ENCODE assay signal across 2 cellular contexts in the genomic region with DNA sequence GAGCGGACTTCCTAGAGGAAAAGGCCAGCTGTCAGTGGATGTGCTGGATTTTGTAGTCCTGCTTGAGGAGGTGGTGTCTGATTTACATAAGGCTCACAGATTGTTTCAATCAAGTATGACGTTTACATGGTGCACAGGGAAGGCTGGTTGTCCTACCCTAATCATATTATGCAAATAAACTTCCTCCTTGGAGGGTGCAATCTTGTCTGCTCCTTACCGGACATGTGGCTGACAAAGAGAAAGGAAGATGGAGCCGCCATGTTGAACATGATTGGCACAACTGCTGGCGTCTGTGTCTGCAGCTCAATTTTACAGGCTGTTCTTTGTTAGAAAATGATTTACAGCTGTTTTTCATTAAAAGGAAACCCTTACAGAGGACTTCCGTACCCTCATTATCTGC.
TF ChIP-seq lines count a peak whose summit lies in the region.

No MANE protein-coding gene starts in this region.

TF ChIP-seq in SK-N-SH, 30 proteins besides CTCF, POLR2A, EP300 and RAD21 (continued from another document):
- TF ChIP-seq, protein P1, sequence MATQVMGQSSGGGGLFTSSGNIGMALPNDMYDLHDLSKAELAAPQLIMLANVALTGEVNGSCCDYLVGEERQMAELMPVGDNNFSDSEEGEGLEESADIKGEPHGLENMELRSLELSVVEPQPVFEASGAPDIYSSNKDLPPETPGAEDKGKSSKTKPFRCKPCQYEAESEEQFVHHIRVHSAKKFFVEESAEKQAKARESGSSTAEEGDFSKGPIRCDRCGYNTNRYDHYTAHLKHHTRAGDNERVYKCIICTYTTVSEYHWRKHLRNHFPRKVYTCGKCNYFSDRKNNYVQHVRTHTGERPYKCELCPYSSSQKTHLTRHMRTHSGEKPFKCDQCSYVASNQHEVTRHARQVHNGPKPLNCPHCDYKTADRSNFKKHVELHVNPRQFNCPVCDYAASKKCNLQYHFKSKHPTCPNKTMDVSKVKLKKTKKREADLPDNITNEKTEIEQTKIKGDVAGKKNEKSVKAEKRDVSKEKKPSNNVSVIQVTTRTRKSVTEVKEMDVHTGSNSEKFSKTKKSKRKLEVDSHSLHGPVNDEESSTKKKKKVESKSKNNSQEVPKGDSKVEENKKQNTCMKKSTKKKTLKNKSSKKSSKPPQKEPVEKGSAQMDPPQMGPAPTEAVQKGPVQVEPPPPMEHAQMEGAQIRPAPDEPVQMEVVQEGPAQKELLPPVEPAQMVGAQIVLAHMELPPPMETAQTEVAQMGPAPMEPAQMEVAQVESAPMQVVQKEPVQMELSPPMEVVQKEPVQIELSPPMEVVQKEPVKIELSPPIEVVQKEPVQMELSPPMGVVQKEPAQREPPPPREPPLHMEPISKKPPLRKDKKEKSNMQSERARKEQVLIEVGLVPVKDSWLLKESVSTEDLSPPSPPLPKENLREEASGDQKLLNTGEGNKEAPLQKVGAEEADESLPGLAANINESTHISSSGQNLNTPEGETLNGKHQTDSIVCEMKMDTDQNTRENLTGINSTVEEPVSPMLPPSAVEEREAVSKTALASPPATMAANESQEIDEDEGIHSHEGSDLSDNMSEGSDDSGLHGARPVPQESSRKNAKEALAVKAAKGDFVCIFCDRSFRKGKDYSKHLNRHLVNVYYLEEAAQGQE (IDR thresholded peaks at IDR 0.05; ENCODE audit: low read depth, low read length), result no peak
- TF ChIP-seq, protein P2, sequence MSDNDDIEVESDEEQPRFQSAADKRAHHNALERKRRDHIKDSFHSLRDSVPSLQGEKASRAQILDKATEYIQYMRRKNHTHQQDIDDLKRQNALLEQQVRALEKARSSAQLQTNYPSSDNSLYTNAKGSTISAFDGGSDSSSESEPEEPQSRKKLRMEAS (IDR thresholded peaks at IDR 0.05; ENCODE audit: low read depth), result no peak
- no peak for TF ChIP-seq FOXJ3 (CRISPR knock-in tag; IDR thresholded peaks at IDR 0.05)
- no peak for TF ChIP-seq RXRA (IDR thresholded peaks at IDR 0.05; ENCODE audit: borderline replicate concordance, low read depth)
- TF ChIP-seq RFX5 (IDR thresholded peaks at IDR 0.05; ENCODE audit: low read length), result no peak
- no peak for TF ChIP-seq JUND (IDR thresholded peaks at IDR 0.05)
- TF ChIP-seq, protein P3, sequence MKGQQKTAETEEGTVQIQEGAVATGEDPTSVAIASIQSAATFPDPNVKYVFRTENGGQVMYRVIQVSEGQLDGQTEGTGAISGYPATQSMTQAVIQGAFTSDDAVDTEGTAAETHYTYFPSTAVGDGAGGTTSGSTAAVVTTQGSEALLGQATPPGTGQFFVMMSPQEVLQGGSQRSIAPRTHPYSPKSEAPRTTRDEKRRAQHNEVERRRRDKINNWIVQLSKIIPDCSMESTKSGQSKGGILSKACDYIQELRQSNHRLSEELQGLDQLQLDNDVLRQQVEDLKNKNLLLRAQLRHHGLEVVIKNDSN (IDR thresholded peaks at IDR 0.05; ENCODE audit: borderline replicate concordance, low read depth), result no peak
- TF ChIP-seq SMC3 (IDR thresholded peaks at IDR 0.05; ENCODE audit: low read depth, low read length), result no peak
- no peak for TF ChIP-seq NFIC (IDR thresholded peaks at IDR 0.05; ENCODE audit: borderline replicate concordance)
- TF ChIP-seq FOXM1 (IDR thresholded peaks at IDR 0.05; ENCODE audit: low read depth), result no peak
- no peak for TF ChIP-seq ELF1 (IDR thresholded peaks at IDR 0.05)
- TF ChIP-seq MXI1 (IDR thresholded peaks at IDR 0.05; ENCODE audit: low read depth, low read length), result no peak
- no peak for TF ChIP-seq MEF2A (IDR thresholded peaks at IDR 0.05; ENCODE audit: borderline replicate concordance, low read depth)

TF ChIP-seq in SK-N-SH treated with all-trans-retinoic acid at 6 μM for 48 hours, 23 proteins besides CTCF, POLR2A, EP300 and RAD21:
- TF ChIP-seq, protein P4, sequence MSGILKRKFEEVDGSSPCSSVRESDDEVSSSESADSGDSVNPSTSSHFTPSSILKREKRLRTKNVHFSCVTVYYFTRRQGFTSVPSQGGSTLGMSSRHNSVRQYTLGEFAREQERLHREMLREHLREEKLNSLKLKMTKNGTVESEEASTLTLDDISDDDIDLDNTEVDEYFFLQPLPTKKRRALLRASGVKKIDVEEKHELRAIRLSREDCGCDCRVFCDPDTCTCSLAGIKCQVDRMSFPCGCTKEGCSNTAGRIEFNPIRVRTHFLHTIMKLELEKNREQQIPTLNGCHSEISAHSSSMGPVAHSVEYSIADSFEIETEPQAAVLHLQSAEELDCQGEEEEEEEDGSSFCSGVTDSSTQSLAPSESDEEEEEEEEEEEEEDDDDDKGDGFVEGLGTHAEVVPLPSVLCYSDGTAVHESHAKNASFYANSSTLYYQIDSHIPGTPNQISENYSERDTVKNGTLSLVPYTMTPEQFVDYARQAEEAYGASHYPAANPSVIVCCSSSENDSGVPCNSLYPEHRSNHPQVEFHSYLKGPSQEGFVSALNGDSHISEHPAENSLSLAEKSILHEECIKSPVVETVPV (CRISPR knock-in tag; IDR thresholded peaks at IDR 0.05), result no peak
- TF ChIP-seq GLIS3 (CRISPR knock-in tag; IDR thresholded peaks at IDR 0.05) (no peak), RARB (CRISPR knock-in tag; IDR thresholded peaks at IDR 0.05) (no peak), ZNF70 (CRISPR knock-in tag; IDR thresholded peaks at IDR 0.05) (no peak), SNAI2 (CRISPR knock-in tag; IDR thresholded peaks at IDR 0.05) (no peak)
